ENCODE assay signal across 10 cellular contexts in genomic region chr3:149373235-149374125, GRCh38. TPM values are rescaled to one million over a fixed set of nuclear protein-coding genes. Genes with fewer than 3 reads are reported as not detected.
DNase-seq lines count a peak whose midpoint lies in the region; ATAC-seq and TF ChIP-seq lines count a peak whose summit lies in the region.
"Had no signal": no experiment of that assay in that cellular context is flagged by ENCODE, and none has a peak within 500 bp of the region (broad histone marks: within the 10 kb centered on the region; RNA-seq: fewer than 3 reads in every experiment).

No MANE protein-coding gene starts in this region.

- no peak for TF ChIP-seq POLR2A in heart left ventricle (IDR thresholded peaks at IDR 0.05)
- TF ChIP-seq POLR2A in upper lobe of left lung (IDR thresholded peaks at IDR 0.05) = no peak

- WGBS in heart left ventricle, 4 donors = 39 to 60% (median 52%) methylated on average over 2 of the region's 2 CpGs
- WGBS in upper lobe of left lung, 2 donors = 46 to 66% methylated on average over 2 of the region's 2 CpGs

- H3K27ac ChIP-seq in heart left ventricle (peak overlapping the region; percentile 11 to 90 (median 80)), upper lobe of left lung (peak overlapping the region; percentile 32 to 82 (median 50))

- TF ChIP-seq CTCF in heart left ventricle (IDR thresholded peaks at IDR 0.05) (no peak), upper lobe of left lung (IDR thresholded peaks at IDR 0.05) (no peak)

- ATAC-seq in heart left ventricle (no peak), Right ventricle myocardium inferior (no peak), upper lobe of left lung (ENCODE audit: low FRiP score in 2 of 2) (peak in 1 of 2 donors; percentile 14), GM19397 (IDR thresholded peaks at IDR 0.05; ENCODE audit: unreplicated experiment) (no peak), GM18502 (IDR thresholded peaks at IDR 0.05; ENCODE audit: poor library complexity, unreplicated experiment) (no peak)

- H3K9me3 ChIP-seq in heart left ventricle (no peaks in the 10 kb centered on the region), upper lobe of left lung (no peaks in the 10 kb centered on the region)
- H3K9me3 ChIP-seq: thoracic aorta had no signal

- H3K4me3 ChIP-seq in heart left ventricle = peak overlapping the region in 10 of 12 donors; percentile 9 to 73 (median 62)
- H3K4me3 ChIP-seq in upper lobe of left lung = peak overlapping the region in 2 of 4 donors; percentile 25 to 61

- peak in 1 of 4 donors; percentile 66 for TF ChIP-seq EP300 in upper lobe of left lung (IDR thresholded peaks at IDR 0.05)

- H3K36me3 ChIP-seq in heart left ventricle (peaks cover 0 to 70% (median 35%) of the 10 kb centered on the region in 9 donors), upper lobe of left lung (peaks cover 0 to 47% (median 3%) of the 10 kb centered on the region in 4 donors)

- H3K4me1 ChIP-seq in heart left ventricle (peaks cover 0 to 68% (median 24%) of the 10 kb centered on the region in 12 donors), upper lobe of left lung (peaks cover 41 to 78% (median 55%) of the 10 kb centered on the region in 4 donors)

- DNase-seq in heart left ventricle = no peak
- DNase-seq in Right ventricle myocardium inferior (ENCODE audit: missing footprints) = no peak
- DNase-seq in amniotic epithelial cell (ENCODE audit: low read depth) = peak; percentile 92
- DNase-seq in iris pigment epithelial cell (ENCODE audit: low read depth) = peak; percentile 92
- DNase-seq in upper lobe of left lung = no peak
- no peak for DNase-seq in DMS 273 (lab: John Stamatoyannopoulos, UW; ENCODE audit: unreplicated experiment)
- DNase-seq: activated effector memory CD4-positive, alpha-beta T cell treated with anti-CD3 and anti-CD28 coated beads, Interleukin-2, amount 50 U/mL, for 16 hours had no signal

- intact Hi-C loops in heart left ventricle (cut with DNase I) (no loop called here), Right ventricle myocardium inferior (cut with DNase I) (no loop called here)

- H3K27me3 ChIP-seq in heart left ventricle (no peaks in the 10 kb centered on the region), upper lobe of left lung (no peaks in the 10 kb centered on the region)

RNA-seq across cellular contexts. Expression of gene TM4SF1, which starts 4.0 kb away (rescaled TPM):
- total RNA-seq in heart left ventricle = 100 to 1,000 TPM in 5 of 9 donors, 10 to 100 TPM in 4; 61.6 to 224 (median 111) TPM
- polyA plus RNA-seq in heart left ventricle = 100 to 1,000 TPM in 1 of 2 donors, 10 to 100 TPM in 1; 99.4 to 117 TPM
- 124 TPM for total RNA-seq in Right ventricle myocardium inferior
- total RNA-seq in upper lobe of left lung = 100 to 1,000 TPM in 4 of 6 donors, 10 to 100 TPM in 2; 40.9 to 337 (median 197) TPM

RNA-seq across cellular contexts. Expression of gene TM4SF18, which starts 40.0 kb away (rescaled TPM):
- total RNA-seq in heart left ventricle (10 to 100 TPM in 4 of 9 donors, 1 to 10 TPM in 5; 6.0 to 19.9 (median 9.1) TPM), Right ventricle myocardium inferior (15.8 TPM), upper lobe of left lung (10 to 100 TPM in 1 of 6 donors, 1 to 10 TPM in 3, under 1 TPM in 2; 0.55 to 16.6 (median 2.5) TPM)
- polyA plus RNA-seq in heart left ventricle = 1 to 10 TPM; 4.5 to 7.0 TPM

Comparison
In these comparisons a context has a peak if more than half of its experiments do, and no peak if none do; other contexts are left out.
1. DNase-seq: peak in amniotic epithelial cell (single experiment) and iris pigment epithelial cell (single experiment); none in heart left ventricle (0 of 5), Right ventricle myocardium inferior (single experiment), upper lobe of left lung (0 of 2) and DMS 273 (single experiment).